Comparison of ENCODE assay signal across 9 cellular contexts in genomic region chr12:113103756-113104450, GRCh38. TPM values are rescaled to one million over a fixed set of nuclear protein-coding genes. Genes with fewer than 3 reads are reported as not detected.
A peak's percentile ranks its signal among the peaks of the same experiment; 100 is the strongest.
DNase-seq lines count a peak whose midpoint lies in the region; ATAC-seq and TF ChIP-seq lines count a peak whose summit lies in the region.
"Had no signal": no experiment of that assay in that cellular context is flagged by ENCODE, and none has a peak within 500 bp of the region (broad histone marks: within the 10 kb centered on the region; RNA-seq: fewer than 3 reads in every experiment).

No MANE protein-coding gene starts in this region.

- H2AFZ ChIP-seq in HCT116 (ENCODE audit: low read depth, low read length, poor library complexity, severe bottlenecking), result no peak overlapping the region

- no peaks in the 10 kb centered on the region for H3K79me2 ChIP-seq in HCT116 (ENCODE audit: insufficient read depth, low read length)

- CTCF ChIA-PET in HCT116 (lab: Charles Lee), result no interaction called here

- 6% methylated on average over 38 to 39 of the region's 43 CpGs for WGBS in tibial nerve, 2 donors

- H4K20me1 ChIP-seq in HCT116 (ENCODE audit: insufficient read depth), result no peaks in the 10 kb centered on the region

- TF ChIP-seq RAD21 in HCT116 (IDR thresholded peaks at IDR 0.05; ENCODE audit: low read depth), result no peak

- H3K4me2 ChIP-seq in HCT116 (ENCODE audit: low read length), result no peak overlapping the region

- H3K9me3 ChIP-seq in HCT116 (ENCODE audit: control insufficient read depth in 1 of 2, insufficient read depth in 1 of 2, low read depth in 1 of 2, low read length in 2 of 2) (no peaks in the 10 kb centered on the region), tibial nerve (no peaks in the 10 kb centered on the region)

- H3K9me2 ChIP-seq in HCT116 (ENCODE audit: insufficient read depth), result no peaks in the 10 kb centered on the region

- H3K9ac ChIP-seq in HCT116 (ENCODE audit: low read length), result no peak overlapping the region

- TF ChIP-seq EP300 in tibial nerve (IDR thresholded peaks at IDR 0.05), result no peak

- no peak for DNase-seq in HCT116 (ENCODE audit: low read depth, low spot score)
- peak; percentile 71 to 74 for DNase-seq in activated CD4-positive, alpha-beta T cell treated with anti-CD3 and anti-CD28 coated beads, Interleukin-2, amount 50 U/mL, for 48 hours
- peak; percentile 35 for DNase-seq in epithelial cell of esophagus (ENCODE audit: low read depth)
- DNase-seq in stimulated activated CD4-positive, alpha-beta T cell treated with anti-CD3 and anti-CD28 coated beads, Interleukin-4, amount 100 ng/mL, for 1 hour, result peak; percentile 69
- DNase-seq in SW480 (ENCODE audit: low spot score), result no peak
- DNase-seq in tibial nerve (ENCODE audit: low spot score in 2 of 2), result no peak

- H3K4me1 ChIP-seq in HCT116 (ENCODE audit: control insufficient read depth in 1 of 2, insufficient read depth in 2 of 2, low read length in 2 of 2) (peaks cover 1 to 4% of the 10 kb centered on the region in 2 experiments; a peak in 3 of 4 replicates), tibial nerve (peaks cover 0 to 5% (median 0%) of the 10 kb centered on the region in 4 donors)

- no TSS peak for BruUV-seq in HCT116 (replicated peaks; lab: Mats Ljungman, UMichigan)

- H3K27me3 ChIP-seq in HCT116 (ENCODE audit: insufficient read depth, low read length) (no peaks in the 10 kb centered on the region), tibial nerve (peaks cover 0 to 28% of the 10 kb centered on the region in 2 donors)

- no peak overlapping the region for H3K27ac ChIP-seq in HCT116 (ENCODE audit: low read depth, low read length)
- no peak overlapping the region for H3K27ac ChIP-seq in tibial nerve

- intact Hi-C loops in HCT116 (cut with micrococcal nuclease), result no loop called here

- H3K4me3 ChIP-seq in HCT116 (replicated peaks in 1 of 2; ENCODE audit: low read depth in 1 of 2, low read length in 2 of 2), result no peak overlapping the region
- no peak overlapping the region for H3K4me3 ChIP-seq in epithelial cell of esophagus (ENCODE audit: low read length)
- H3K4me3 ChIP-seq in tibial nerve, result peak overlapping the region in 1 of 4 donors; percentile 12

- TF ChIP-seq POLR2A in HCT116 (IDR thresholded peaks at IDR 0.05; ENCODE audit: borderline replicate concordance, extremely low read depth, insufficient read depth, insufficient read length), result no peak
- TF ChIP-seq POLR2A in GM18505 (IDR thresholded peaks at IDR 0.05; ENCODE audit: borderline replicate concordance, extremely low read depth, insufficient read depth, insufficient read length), result no peak
- TF ChIP-seq POLR2A in tibial nerve (IDR thresholded peaks at IDR 0.05), result no peak

- RAD21 ChIA-PET in HCT116 (lab: Charles Lee; ENCODE audit: low non-redundant PET in 1 of 2, low total read pairs in 2 of 2, uncharacterized antibody in 2 of 2, unreplicated experiment in 2 of 2), result no interaction called here

- POLR2A ChIA-PET in HCT116 (lab: Charles Lee), result interaction anchor here (0.6 kb wide), 1 partner anchor 126 kb away, joined by 3 read pairs; the partner anchor contains the start of gene OAS2

- H3K36me3 ChIP-seq in HCT116 (ENCODE audit: control insufficient read depth in 1 of 2, insufficient read depth in 2 of 2, low read length in 2 of 2) (no peaks in the 10 kb centered on the region), tibial nerve (no peaks in the 10 kb centered on the region)

- ATAC-seq in HCT116 (peak; percentile 53), GM18505 (IDR thresholded peaks at IDR 0.05; ENCODE audit: unreplicated experiment) (no peak), HG02759 (IDR thresholded peaks at IDR 0.05; ENCODE audit: unreplicated experiment) (no peak)

- TF ChIP-seq CTCF in HCT116 (IDR thresholded peaks at IDR 0.05 in 2 of 3, conservative IDR thresholded peaks at IDR 0.05 in 1 of 3; ENCODE audit: borderline replicate concordance in 1 of 3, insufficient read depth in 1 of 3, low read depth in 2 of 3, low read length in 2 of 3), result no peak
- TF ChIP-seq CTCF in epithelial cell of esophagus (IDR thresholded peaks at IDR 0.05; ENCODE audit: insufficient read depth, low read depth, low read length, missing control alignments), result no peak
- no peak for TF ChIP-seq CTCF in tibial nerve (IDR thresholded peaks at IDR 0.05)

TF ChIP-seq in HCT116, 20 proteins besides CTCF, POLR2A, EP300 and RAD21:
- TF ChIP-seq EZH2phosphoT487 (IDR thresholded peaks at IDR 0.05; ENCODE audit: borderline replicate concordance) (no peak), EGR1 (IDR thresholded peaks at IDR 0.05; ENCODE audit: low read depth) (no peak), MAX (IDR thresholded peaks at IDR 0.05) (no peak), ZNF274 (IDR thresholded peaks at IDR 0.05; ENCODE audit: low read depth, low read length) (no peak), ZFX (IDR thresholded peaks at IDR 0.05) (no peak), SRF (IDR thresholded peaks at IDR 0.05; ENCODE audit: low read depth) (no peak), SIN3A (IDR thresholded peaks at IDR 0.05; ENCODE audit: low read depth) (no peak), CEBPB (IDR thresholded peaks at IDR 0.05; ENCODE audit: low read depth) (no peak), REST (IDR thresholded peaks at IDR 0.05; ENCODE audit: low read depth) (no peak), POLR2AphosphoS5 (IDR thresholded peaks at IDR 0.05; ENCODE audit: low read depth, low read length) (no peak), ATF3 (IDR thresholded peaks at IDR 0.05) (no peak), FOSL1 (IDR thresholded peaks at IDR 0.05; ENCODE audit: low read depth) (no peak), ELF1 (IDR thresholded peaks at IDR 0.05; ENCODE audit: borderline replicate concordance, low read depth) (no peak), SP1 (IDR thresholded peaks at IDR 0.05; ENCODE audit: low read depth) (no peak)

RNA-seq across cellular contexts. Expression of gene RASAL1, which starts 31.7 kb away (rescaled TPM):
- 16.0 TPM for total RNA-seq in HCT116 (2021; ENCODE audit: unreplicated experiment)
- polyA plus RNA-seq in HCT116 (2012), result 11.2 and 11.7 TPM in 2 replicates
- 1 to 10 TPM in 3 of 4 donors, under 1 TPM in 1; 0.87 to 5.2 (median 3.3) TPM for total RNA-seq in tibial nerve
- total RNA-seq: endothelial cell of umbilical vein had no signal
- polyA plus RNA-seq: endothelial cell of umbilical vein had no signal

RNA-seq across cellular contexts. Expression of gene CFAP73, which starts 45.6 kb away (rescaled TPM):
- total RNA-seq in HCT116 (2021; ENCODE audit: unreplicated experiment) (0.34 TPM), tibial nerve (not detected)
- polyA plus RNA-seq in HCT116 (2012), result 0.17 and 0.40 TPM in 2 replicates
- total RNA-seq: endothelial cell of umbilical vein had no signal
- polyA plus RNA-seq: endothelial cell of umbilical vein had no signal

RNA-seq across cellular contexts. Expression of gene DTX1, which starts 47.4 kb away (rescaled TPM):
- total RNA-seq in HCT116 (2021; ENCODE audit: unreplicated experiment) (not detected), tibial nerve (10 to 100 TPM; 17.3 to 38.1 (median 25.4) TPM)
- 0.55 and 0.62 TPM in 2 replicates for polyA plus RNA-seq in HCT116 (2012)

Comparison
In these comparisons a context has a peak if more than half of its experiments do, and no peak if none do; other contexts are left out.
1. DNase-seq: peak in activated CD4-positive, alpha-beta T cell treated with anti-CD3 and anti-CD28 coated beads, Interleukin-2, amount 50 U/mL, for 48 hours (2 of 2), epithelial cell of esophagus (single experiment) and stimulated activated CD4-positive, alpha-beta T cell treated with anti-CD3 and anti-CD28 coated beads, Interleukin-4, amount 100 ng/mL, for 1 hour (single experiment); none in HCT116 (single experiment), SW480 (single experiment) and tibial nerve (0 of 2).
2. RNA of gene DTX1, which starts 47.4 kb away (total RNA-seq): 17.3 to 38.1 TPM in tibial nerve; not detected in HCT116 (single experiment); every median in the first group is over 10 times any median in the second.